1 cellular context compared by ENCODE assay signal in the genomic region with DNA sequence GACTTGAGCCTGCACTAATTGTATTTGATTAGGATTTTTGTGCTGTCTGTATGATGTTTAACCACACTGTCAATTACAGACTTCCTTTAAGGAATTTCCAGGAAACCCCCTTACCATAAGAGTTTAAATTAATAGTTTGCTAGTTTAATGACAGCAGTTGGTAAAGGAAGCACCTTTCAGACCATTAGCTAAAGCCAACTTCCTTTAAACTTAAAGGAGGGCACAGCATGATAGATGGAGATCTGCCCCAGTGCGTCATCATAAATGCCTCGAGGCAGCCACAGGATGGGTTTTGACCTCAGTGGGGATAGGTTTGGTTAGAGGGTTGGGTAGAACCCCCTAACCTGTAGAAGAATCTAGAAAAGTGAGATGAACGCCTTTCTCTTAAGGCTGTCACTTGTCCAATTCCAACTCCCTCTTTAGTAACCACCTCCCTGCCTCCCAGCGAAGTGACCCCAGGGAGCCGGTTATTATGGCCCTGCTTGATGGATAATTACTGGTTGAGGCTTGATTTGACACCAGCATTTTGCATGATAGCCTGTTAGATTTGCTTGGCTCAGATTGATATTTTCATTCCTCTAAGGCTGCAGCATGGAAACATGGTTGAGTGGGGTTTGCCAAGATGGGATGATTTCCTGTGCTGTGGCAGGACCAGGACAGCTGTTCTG.
TF ChIP-seq lines count a peak whose summit lies in the region.

No MANE protein-coding gene starts in this region.

TF ChIP-seq in GM12878, 131 proteins besides CTCF, POLR2A, EP300 and RAD21 (continued from another document):
- TF ChIP-seq PAX5 (IDR thresholded peaks at IDR 0.05; ENCODE audit: borderline replicate concordance, low read depth, low read length): 0 out of 2 replicates have a peak, but pooled peaks have one; percentile 33
- TF ChIP-seq ATF7 (IDR thresholded peaks at IDR 0.05; ENCODE audit: low read depth): peak; percentile 59; the same call in 1 of the 2 replicates
- TF ChIP-seq, protein P1, sequence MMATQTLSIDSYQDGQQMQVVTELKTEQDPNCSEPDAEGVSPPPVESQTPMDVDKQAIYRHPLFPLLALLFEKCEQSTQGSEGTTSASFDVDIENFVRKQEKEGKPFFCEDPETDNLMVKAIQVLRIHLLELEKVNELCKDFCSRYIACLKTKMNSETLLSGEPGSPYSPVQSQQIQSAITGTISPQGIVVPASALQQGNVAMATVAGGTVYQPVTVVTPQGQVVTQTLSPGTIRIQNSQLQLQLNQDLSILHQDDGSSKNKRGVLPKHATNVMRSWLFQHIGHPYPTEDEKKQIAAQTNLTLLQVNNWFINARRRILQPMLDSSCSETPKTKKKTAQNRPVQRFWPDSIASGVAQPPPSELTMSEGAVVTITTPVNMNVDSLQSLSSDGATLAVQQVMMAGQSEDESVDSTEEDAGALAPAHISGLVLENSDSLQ (IDR thresholded peaks at IDR 0.05): peak; percentile 21; the same call in 1 of the 2 replicates
- no peak for TF ChIP-seq HDAC2 (IDR thresholded peaks at IDR 0.05)
- no peak for TF ChIP-seq SREBF1 (IDR thresholded peaks at IDR 0.05; ENCODE audit: low read length)
- no peak for TF ChIP-seq STAT3 (IDR thresholded peaks at IDR 0.05; ENCODE audit: low read depth, low read length)
